ENCODE assay signal across 18 cellular contexts in the genomic region with DNA sequence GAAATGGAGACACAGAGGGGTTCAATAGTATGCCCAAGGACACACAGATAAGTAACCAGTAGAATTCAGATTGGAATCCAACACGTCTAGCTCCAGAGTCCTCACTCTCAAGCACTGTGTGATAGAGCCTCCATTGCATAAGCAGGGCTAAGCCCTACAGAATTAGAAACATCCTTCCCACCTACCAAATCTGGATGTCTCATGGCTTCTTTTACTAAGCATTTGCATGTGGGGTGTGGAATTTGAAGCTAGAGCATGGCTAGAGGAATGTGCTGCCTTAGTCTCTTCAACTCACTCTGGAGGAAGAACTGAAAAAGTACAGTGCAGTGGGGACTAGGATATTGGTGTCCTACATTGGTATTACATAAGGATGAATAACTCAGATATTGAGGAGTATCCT.
DNase-seq lines count a peak whose midpoint lies in the region; ATAC-seq and TF ChIP-seq lines count a peak whose summit lies in the region.
"Had no signal": no experiment of that assay in that cellular context is flagged by ENCODE, and none has a peak within 500 bp of the region (broad histone marks: within the 10 kb centered on the region; RNA-seq: fewer than 3 reads in every experiment).

No MANE protein-coding gene starts in this region.

- no peak overlapping the region for H4K12ac ChIP-seq in trophoblast cell (ENCODE audit: low read depth, low read length)

- no peaks in the 10 kb centered on the region for H3K36me3 ChIP-seq in adipocyte (ENCODE audit: control insufficient read depth, insufficient read depth, low read length, severe bottlenecking)
- H3K36me3 ChIP-seq in trophoblast cell (ENCODE audit: control insufficient read depth in 1 of 2, insufficient read depth in 2 of 2, low read length in 2 of 2): no peaks in the 10 kb centered on the region
- no peaks in the 10 kb centered on the region for H3K36me3 ChIP-seq in lower lobe of right lung
- H3K36me3 ChIP-seq in stomach: no peaks in the 10 kb centered on the region
- H3K36me3 ChIP-seq: BE2C, BLaER1 had no signal

- H3K27me3 ChIP-seq in adipocyte (replicated peaks; ENCODE audit: control insufficient read depth, insufficient read depth, low read length): peaks cover 5% of the 10 kb centered on the region
- H3K27me3 ChIP-seq in trophoblast cell (ENCODE audit: insufficient read depth, low read length): no peaks in the 10 kb centered on the region
- no peaks in the 10 kb centered on the region for H3K27me3 ChIP-seq in lower lobe of right lung (ENCODE audit: low read depth)
- H3K27me3 ChIP-seq in stomach: no peaks in the 10 kb centered on the region
- H3K27me3 ChIP-seq: BE2C, BLaER1 had no signal

- no peak overlapping the region for H2AK5ac ChIP-seq in trophoblast cell (ENCODE audit: low read length)

- no peak overlapping the region for H3K18ac ChIP-seq in trophoblast cell (ENCODE audit: low read length)

- H2BK12ac ChIP-seq in trophoblast cell (ENCODE audit: low read length): no peak overlapping the region

- H3K4ac ChIP-seq in trophoblast cell (ENCODE audit: low read depth, low read length): no peak overlapping the region

- H3K9ac ChIP-seq in adipocyte (ENCODE audit: low read length): no peak overlapping the region
- no peak overlapping the region for H3K9ac ChIP-seq in trophoblast cell (ENCODE audit: low read length)
- H3K9ac ChIP-seq: BLaER1 had no signal

- TF ChIP-seq CTCF in lower lobe of right lung (IDR thresholded peaks at IDR 0.05) (no peak), stomach (IDR thresholded peaks at IDR 0.05) (no peak)

- H3K79me1 ChIP-seq in trophoblast cell (ENCODE audit: low read length): no peaks in the 10 kb centered on the region

- ATAC-seq in lower lobe of right lung: no peak

- no peak overlapping the region for H4K91ac ChIP-seq in trophoblast cell (ENCODE audit: low read depth, low read length)

- TF ChIP-seq EP300 in stomach (IDR thresholded peaks at IDR 0.05): no peak

- H3K4me1 ChIP-seq in adipocyte (ENCODE audit: control insufficient read depth, insufficient read depth, low read length) (no peaks in the 10 kb centered on the region), trophoblast cell (ENCODE audit: control insufficient read depth in 1 of 2, insufficient read depth in 2 of 2, low read length in 2 of 2) (no peaks in the 10 kb centered on the region), lower lobe of right lung (no peaks in the 10 kb centered on the region), stomach (no peaks in the 10 kb centered on the region)
- H3K4me1 ChIP-seq: BE2C, BLaER1, Caco-2 had no signal

- no peak overlapping the region for H2AFZ ChIP-seq in trophoblast cell (ENCODE audit: insufficient read depth, low read length, poor library complexity)

- no peaks in the 10 kb centered on the region for H3K79me2 ChIP-seq in trophoblast cell (ENCODE audit: control insufficient read depth, insufficient read depth, low read length, poor library complexity)

- H3K27ac ChIP-seq in trophoblast cell (ENCODE audit: low read depth, low read length): no peak overlapping the region
- H3K27ac ChIP-seq in lower lobe of right lung: no peak overlapping the region
- no peak overlapping the region for H3K27ac ChIP-seq in stomach
- H3K27ac ChIP-seq: BLaER1 had no signal

- H4K8ac ChIP-seq in trophoblast cell (ENCODE audit: low read depth, low read length): no peak overlapping the region

- H3K9me3 ChIP-seq in adipocyte (ENCODE audit: control insufficient read depth, low read length) (no peaks in the 10 kb centered on the region), trophoblast cell (ENCODE audit: insufficient read depth, low read depth, low read length) (peaks cover 2% of the 10 kb centered on the region), lower lobe of right lung (no peaks in the 10 kb centered on the region), stomach (no peaks in the 10 kb centered on the region)
- H3K9me3 ChIP-seq: BE2C, BLaER1, Caco-2 had no signal

- H2BK5ac ChIP-seq in trophoblast cell (ENCODE audit: low read depth, low read length, poor library complexity): no peak overlapping the region

- H3K14ac ChIP-seq in trophoblast cell (ENCODE audit: low read length): no peak overlapping the region

- no peak overlapping the region for H2BK120ac ChIP-seq in trophoblast cell (ENCODE audit: insufficient read depth, low read length, poor library complexity)

- H3K4me2 ChIP-seq in trophoblast cell (ENCODE audit: low read length): no peak overlapping the region
- H3K4me2 ChIP-seq: BLaER1 had no signal

- TF ChIP-seq POLR2A in stomach (IDR thresholded peaks at IDR 0.05): no peak

- intact Hi-C loops in posterior cingulate gyrus (cut with DNase I): no loop called here
- intact Hi-C loops in lower lobe of right lung (cut with DNase I): no loop called here
- intact Hi-C loops in stomach (cut with DNase I; ENCODE audit: low total_unique reads): no loop called here

- no peak overlapping the region for H3K23ac ChIP-seq in trophoblast cell (ENCODE audit: low read length)

- WGBS in trophoblast cell (ENCODE audit: extremely low coverage, insufficient coverage, insufficient read length): no CpG with 5 or more reads among the region's 1 CpG
- 58 to 81% (median 68%) methylated on average over 1 of the region's 1 CpG for WGBS in stomach, 5 donors

- H3K4me3 ChIP-seq in adipocyte (ENCODE audit: low read length): no peak overlapping the region
- no peak overlapping the region for H3K4me3 ChIP-seq in trophoblast cell (ENCODE audit: low read depth, low read length)
- no peak overlapping the region for H3K4me3 ChIP-seq in lower lobe of right lung
- no peak overlapping the region for H3K4me3 ChIP-seq in stomach
- H3K4me3 ChIP-seq: BLaER1 had no signal

- peak; percentile 14 for DNase-seq in adipocyte (ENCODE audit: low read depth)
- peak; percentile 21 for DNase-seq in inferior parietal cortex (ENCODE audit: extremely low spot score)
- peak; percentile 13 for DNase-seq in myocyte (ENCODE audit: low read depth)
- peak; percentile 20 to 56 for DNase-seq in trophoblast cell
- no peak for DNase-seq in posterior cingulate gyrus
- no peak for DNase-seq in lower lobe of right lung
- DNase-seq in NCI-H128 (lab: John Stamatoyannopoulos, UW; ENCODE audit: unreplicated experiment): no peak
- no peak for DNase-seq in stomach
- DNase-seq: 8988T; ACHN; BE2C; C1 segment of cervical spinal cord; CD4-positive, alpha-beta memory T cell; CD4-positive, CD25-positive, alpha-beta regulatory T cell; DMS79 treated with DMSO at 0.1 percent for 48 hours; GF-D8 had no signal

Comparison
In these comparisons a context has a peak if more than half of its experiments do, and no peak if none do; other contexts are left out.
1. DNase-seq: peak in adipocyte (single experiment), inferior parietal cortex (single experiment), myocyte (single experiment) and trophoblast cell (2 of 2); none in posterior cingulate gyrus (0 of 10), lower lobe of right lung (single experiment), NCI-H128 (single experiment) and stomach (single experiment).